In genomic region chr17:59427425-59427921, GRCh38 we compare ENCODE assay signal across 9 cellular contexts.
DNase-seq lines count a peak whose midpoint lies in the region; ATAC-seq, FAIRE-seq and TF ChIP-seq lines count a peak whose summit lies in the region.
"Had no signal": no experiment of that assay in that cellular context is flagged by ENCODE, and none has a peak within 500 bp of the region (broad histone marks: within the 10 kb centered on the region; RNA-seq: fewer than 3 reads in every experiment).

No MANE protein-coding gene starts in this region.

- no peaks in the 10 kb centered on the region; the same call in 2 of the 3 replicates for H3K9me3 Mint-ChIP-seq in GM23338

- H4K5ac ChIP-seq in mesendoderm (ENCODE audit: low read length) = no peak overlapping the region

- no peaks in the 10 kb centered on the region for H3K9me2 ChIP-seq in GM23338 (ENCODE audit: insufficient read depth)

- H3K27ac ChIP-seq in mesendoderm (ENCODE audit: low read depth, low read length) (no peak overlapping the region), stomach (peak overlapping the region in 4 of 5 donors; percentile 74 to 85 (median 80)), GM23338 (ENCODE audit: low read depth) (no peak overlapping the region)

- intact Hi-C loops in stomach (cut with DNase I; ENCODE audit: low total_unique reads) = no loop called here

- H3K9ac ChIP-seq in mesendoderm (ENCODE audit: low read length) = no peak overlapping the region

- H3K9me3 ChIP-seq in stomach = no peaks in the 10 kb centered on the region
- H3K9me3 ChIP-seq: pancreas had no signal

- ATAC-seq in GM23338 (no peak), HG03135 (IDR thresholded peaks at IDR 0.05; ENCODE audit: unreplicated experiment) (no peak)

- no peak overlapping the region for H3K4me3 Mint-ChIP-seq in GM23338

- no peak overlapping the region for H2BK5ac ChIP-seq in mesendoderm (ENCODE audit: low read length)

- peaks cover 3% of the 10 kb centered on the region for H3K27me3 Mint-ChIP-seq in GM23338 (ENCODE audit: insufficient read depth, low read depth, poor library complexity)

- WGBS in mesendoderm (ENCODE audit: extremely low coverage, insufficient coverage, low lambda C conversion rate) = no CpG with 5 or more reads among the region's 5 CpGs
- 40 to 69% (median 59%) methylated on average over 5 of the region's 5 CpGs for WGBS in stomach, 5 donors

- no peaks in the 10 kb centered on the region for H3K79me2 ChIP-seq in mesendoderm (ENCODE audit: control insufficient read depth, insufficient read depth, low read length)
- no peaks in the 10 kb centered on the region for H3K79me2 ChIP-seq in GM23338 (replicated peaks; ENCODE audit: insufficient read depth)

- H3K27ac Mint-ChIP-seq in GM23338 = no peak overlapping the region

- no peak overlapping the region; the same call in 1 of the 2 replicates for H2AFZ ChIP-seq in GM23338

- peaks cover 20% of the 10 kb centered on the region for H3K4me1 ChIP-seq in mesendoderm (ENCODE audit: control insufficient read depth, low read depth, low read length)
- peaks cover 16 to 72% (median 43%) of the 10 kb centered on the region in 4 donors for H3K4me1 ChIP-seq in stomach
- no peaks in the 10 kb centered on the region for H3K4me1 ChIP-seq in GM23338 (ENCODE audit: insufficient read depth)

- H3K27me3 ChIP-seq in bronchial epithelial cell (ENCODE audit: control insufficient read depth, insufficient read depth, low read length) (no peaks in the 10 kb centered on the region), mesendoderm (ENCODE audit: insufficient read depth, low read length, poor library complexity) (no peaks in the 10 kb centered on the region), stomach (no peaks in the 10 kb centered on the region), GM23338 (ENCODE audit: insufficient read depth) (no peaks in the 10 kb centered on the region)
- H3K27me3 ChIP-seq: pancreas had no signal

- no peak overlapping the region for H2BK120ac ChIP-seq in mesendoderm (ENCODE audit: low read depth, low read length)

- peaks cover 12% of the 10 kb centered on the region for H3K4me1 Mint-ChIP-seq in GM23338

- H4K20me1 ChIP-seq in GM23338 (replicated peaks; ENCODE audit: insufficient read depth) = no peaks in the 10 kb centered on the region

- FAIRE-seq in bronchial epithelial cell (lab: Jason Lieb, UNC) = no peak
- FAIRE-seq: pancreas had no signal

- H3K79me1 ChIP-seq in mesendoderm (ENCODE audit: low read length) = no peaks in the 10 kb centered on the region

- no peaks in the 10 kb centered on the region for H3K36me3 Mint-ChIP-seq in GM23338 (ENCODE audit: low read depth)

- no peak overlapping the region for H2AK5ac ChIP-seq in mesendoderm (ENCODE audit: low read length)

- H4K8ac ChIP-seq in mesendoderm (ENCODE audit: low read depth, low read length) = no peak overlapping the region

- H2BK15ac ChIP-seq in mesendoderm (replicated peaks; ENCODE audit: low read depth) = no peak overlapping the region

- H3K18ac ChIP-seq in mesendoderm (ENCODE audit: low read length) = peak overlapping the region; percentile 72

- no peak overlapping the region for H3K4me2 ChIP-seq in mesendoderm (ENCODE audit: low read length)
- H3K4me2 ChIP-seq in GM23338 = no peak overlapping the region

- H3K56ac ChIP-seq in mesendoderm (ENCODE audit: low read length) = peak overlapping the region; percentile 56

- TF ChIP-seq EP300 in stomach (IDR thresholded peaks at IDR 0.05) = no peak

- TF ChIP-seq POLR2A in stomach (IDR thresholded peaks at IDR 0.05) = no peak

- TF ChIP-seq CTCF in bronchial epithelial cell (IDR thresholded peaks at IDR 0.05; ENCODE audit: insufficient read depth, low read length, severe bottlenecking) = no peak
- TF ChIP-seq CTCF in stomach (IDR thresholded peaks at IDR 0.05) = no peak
- TF ChIP-seq CTCF in GM23338 (conservative IDR thresholded peaks at IDR 0.05; ENCODE audit: low read depth in 2 of 2) = no peak

- DNase-seq in activated CD4-positive, alpha-beta T cell treated with anti-CD3 and anti-CD28 coated beads for 24 hours (ENCODE audit: low read depth in 2 of 2) = peak; percentile 23 to 35
- no peak for DNase-seq in activated CD4-positive, alpha-beta T cell treated with anti-CD3 and anti-CD28 coated beads for 1 hour
- peak; percentile 48 for DNase-seq in bronchial epithelial cell (ENCODE audit: low read depth)
- peak; percentile 88 for DNase-seq in mesendoderm
- no peak for DNase-seq in stomach
- no peak for DNase-seq in GM23338 (ENCODE audit: low spot score)
- no peak for DNase-seq in HT-29 (ENCODE audit: low spot score)
- DNase-seq: pancreas had no signal

- H3K4ac ChIP-seq in mesendoderm (ENCODE audit: low read depth, low read length) = no peak overlapping the region

- no peak overlapping the region for H3K4me3 ChIP-seq in bronchial epithelial cell (ENCODE audit: low read depth, low read length)
- no peak overlapping the region for H3K4me3 ChIP-seq in mesendoderm (ENCODE audit: low read length)
- H3K4me3 ChIP-seq in stomach = no peak overlapping the region
- H3K4me3 ChIP-seq in GM23338 = no peak overlapping the region
- H3K4me3 ChIP-seq: pancreas had no signal

- no peak overlapping the region for H3K23ac ChIP-seq in mesendoderm (ENCODE audit: low read length)

- H3F3A ChIP-seq in GM23338 (replicated peaks; ENCODE audit: low read depth) = no peaks in the 10 kb centered on the region

- H3K36me3 ChIP-seq in bronchial epithelial cell (ENCODE audit: control insufficient read depth, insufficient read depth, low read length) (no peaks in the 10 kb centered on the region), mesendoderm (ENCODE audit: control insufficient read depth, insufficient read depth, low read length) (no peaks in the 10 kb centered on the region), stomach (no peaks in the 10 kb centered on the region), GM23338 (ENCODE audit: insufficient read depth) (no peaks in the 10 kb centered on the region)
- H3K36me3 ChIP-seq: pancreas had no signal

TF ChIP-seq in GM23338, 12 proteins besides CTCF, POLR2A, EP300 and RAD21 (continues in another document):
- TF ChIP-seq POLR2AphosphoS5 (IDR thresholded peaks at IDR 0.05; ENCODE audit: low read depth) (no peak), ZNF462 (CRISPR knock-in tag; IDR thresholded peaks at IDR 0.05) (no peak)

Comparison
In these comparisons a context has a peak if more than half of its experiments do, and no peak if none do; other contexts are left out.
1. DNase-seq: peak in activated CD4-positive, alpha-beta T cell treated with anti-CD3 and anti-CD28 coated beads for 24 hours (2 of 2), bronchial epithelial cell (single experiment) and mesendoderm (single experiment); none in activated CD4-positive, alpha-beta T cell treated with anti-CD3 and anti-CD28 coated beads for 1 hour (single experiment), stomach (single experiment), GM23338 (single experiment) and HT-29 (single experiment).
2. H3K27ac ChIP-seq: peak in stomach (4 of 5); none in mesendoderm (single experiment) and GM23338 (single experiment).